In the genomic region with DNA sequence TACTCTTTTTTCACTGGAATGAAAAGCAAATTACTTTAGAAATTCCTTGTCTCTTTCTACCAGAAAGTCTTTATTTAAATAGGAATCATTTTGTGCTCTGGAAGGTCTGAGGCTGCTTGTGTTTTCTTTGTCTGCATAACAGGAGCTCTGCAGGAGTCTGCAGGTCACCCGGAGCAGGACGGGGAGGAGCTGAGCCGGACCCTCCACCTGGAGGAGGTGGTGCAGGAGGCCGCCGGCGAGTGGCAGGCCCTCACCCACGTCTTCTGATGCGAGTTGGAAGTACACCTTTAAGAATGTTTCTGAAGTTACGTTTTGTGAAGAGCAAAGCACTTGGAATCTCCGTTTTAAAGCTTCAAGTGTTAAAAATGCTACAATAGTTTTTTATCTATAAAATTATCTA, we compare ENCODE assay signal across 21 cellular contexts.
"Had no signal": no experiment of that assay in that cellular context is flagged by ENCODE, and none has a peak within 500 bp of the region (broad histone marks: within the 10 kb centered on the region; RNA-seq: fewer than 3 reads in every experiment).

No MANE protein-coding gene starts in this region.

- H3K36me3 ChIP-seq: colonic mucosa, ovary, thoracic aorta had no signal

- H3K27me3 ChIP-seq: body of pancreas, colonic mucosa, esophagus muscularis mucosa, hepatocyte, left lung, ovary, stomach had no signal

- ATAC-seq: activated CD8-positive, alpha-beta T cell treated with anti-CD3 and anti-CD28 coated beads for 36 hours; body of pancreas; left lung; sciatic nerve; T-helper 17 cell had no signal

- H3K4me1 ChIP-seq: body of pancreas, colonic mucosa, left lung had no signal

- H3K4me2 ChIP-seq: hepatocyte had no signal

- H3K27ac ChIP-seq: body of pancreas, colonic mucosa, esophagus muscularis mucosa, hepatocyte, left lung, ovary, stomach, thoracic aorta had no signal

- DNase-seq: activated B cell treated with CpG ODN at 0.5 μM for 24 hours; activated CD4-positive, alpha-beta T cell treated with anti-CD3 and anti-CD28 coated beads for 48 hours; activated CD8-positive, alpha-beta memory T cell treated with anti-CD3 and anti-CD28 coated beads, Interleukin-2, amount 50 U/mL, for 4 hours; activated CD8-positive, alpha-beta T cell treated with anti-CD3 and anti-CD28 coated beads for 36 hours; activated gamma-delta T cell treated with Interleukin-2 at 50 U/mL for 16 hours; activated naive CD8-positive, alpha-beta T cell treated with anti-CD3 and anti-CD28 coated beads for 36 hours; amygdala; body of pancreas; caudate nucleus; colonic mucosa; left lung; mammary epithelial cell; naive B cell; ovary; stimulated activated CD4-positive, alpha-beta T cell treated with anti-CD3 and anti-CD28 coated beads, Interleukin-1b, Interleukin-23, amount 100 ng/mL, for 48 hours; stomach; T-helper 17 cell had no signal

- H3K4me3 ChIP-seq: body of pancreas, colonic mucosa, esophagus muscularis mucosa, hepatocyte, left lung, ovary, stomach, thoracic aorta had no signal

- H2AFZ ChIP-seq: hepatocyte had no signal

- H3K9me3 ChIP-seq: body of pancreas, colonic mucosa, esophagus muscularis mucosa, left lung, ovary, stomach, thoracic aorta had no signal
